Comparison of ENCODE assay signal across 11 cellular contexts in genomic region chr16:88429387-88430184, GRCh38. TPM values are rescaled to one million over a fixed set of nuclear protein-coding genes. Genes with fewer than 3 reads are reported as not detected.
DNase-seq lines count a peak whose midpoint lies in the region; ATAC-seq, FAIRE-seq and TF ChIP-seq lines count a peak whose summit lies in the region.
"Had no signal": no experiment of that assay in that cellular context is flagged by ENCODE, and none has a peak within 500 bp of the region (broad histone marks: within the 10 kb centered on the region; RNA-seq: fewer than 3 reads in every experiment).

No MANE protein-coding gene starts in this region.

- DNase-seq in Caco-2 (no peak), Peyer's patch (no peak), esophagus muscularis mucosa (ENCODE audit: extremely low spot score) (no peak), GM12892 (ENCODE audit: insufficient read length) (no peak), mesothelial cell of epicardium (ENCODE audit: low spot score in 2 of 2, unreplicated experiment in 2 of 2) (no peak)
- DNase-seq in stimulated activated naive CD4-positive, alpha-beta T cell treated with Interleukin-2 at 50 U/mL for 16 hours (lab: John Stamatoyannopoulos, UW): no peak
- DNase-seq: DMS53, NCI-H226, SHP77 treated with DMSO at 0.1 percent for 48 hours had no signal

- no peak overlapping the region for H3K9ac ChIP-seq in skeletal muscle satellite cell (ENCODE audit: low read depth, low read length)

- peaks cover 10% of the 10 kb centered on the region for H3K4me1 ChIP-seq in Caco-2
- H3K4me1 ChIP-seq in Peyer's patch: peaks cover 0 to 27% (median 10%) of the 10 kb centered on the region in 4 donors
- H3K4me1 ChIP-seq in esophagus muscularis mucosa: peaks cover 17 to 34% (median 28%) of the 10 kb centered on the region in 4 donors
- peaks cover 7% of the 10 kb centered on the region for H3K4me1 ChIP-seq in skeletal muscle satellite cell (ENCODE audit: control insufficient read depth, insufficient read depth, low read length)

- TF ChIP-seq POLR2A in Peyer's patch (IDR thresholded peaks at IDR 0.05) (no peak), esophagus muscularis mucosa (IDR thresholded peaks at IDR 0.05; ENCODE audit: low read depth) (no peak), GM12892 (IDR thresholded peaks at IDR 0.05; ENCODE audit: low read depth, low read length) (no peak)

- H3K4me3 Mint-ChIP-seq in Caco-2 (ENCODE audit: unreplicated experiment) (peak overlapping the region; percentile 40), mesothelial cell of epicardium (no peak overlapping the region)

- POLR2A ChIA-PET in Caco-2 (lab: Charles Lee): interaction anchor here (0.6 kb wide), 1 partner anchor 141 kb away, joined by 3 read pairs; the partner anchor contains the start of gene ZC3H18

- CTCF ChIA-PET in Caco-2 (lab: Charles Lee): interaction anchor here (0.6 kb wide), 1 partner anchor 301 kb away, joined by 4 read pairs; no protein-coding TSS in a partner anchor

- no peaks in the 10 kb centered on the region for H3K36me3 Mint-ChIP-seq in Caco-2 (ENCODE audit: insufficient read depth, unreplicated experiment)
- no peaks in the 10 kb centered on the region for H3K36me3 Mint-ChIP-seq in mesothelial cell of epicardium

- TF ChIP-seq CTCF in Caco-2 (IDR thresholded peaks at IDR 0.05; ENCODE audit: insufficient read depth in 1 of 2, low read depth in 1 of 2, low read length in 1 of 2, severe bottlenecking in 1 of 2, unreplicated experiment in 1 of 2): no peak
- TF ChIP-seq CTCF in Peyer's patch (IDR thresholded peaks at IDR 0.05): no peak
- TF ChIP-seq CTCF in esophagus muscularis mucosa (IDR thresholded peaks at IDR 0.05): no peak
- no peak for TF ChIP-seq CTCF in mesothelial cell of epicardium (IDR thresholded peaks at IDR 0.05; ENCODE audit: unreplicated experiment)

- H3K9me3 Mint-ChIP-seq in Caco-2 (ENCODE audit: unreplicated experiment) (no peaks in the 10 kb centered on the region), mesothelial cell of epicardium (no peaks in the 10 kb centered on the region)

- no peak for FAIRE-seq in GM12892 (lab: Jason Lieb, UNC)

- 78% methylated on average over 19 of the region's 48 CpGs for WGBS in esophagus muscularis mucosa

- intact Hi-C loops in Caco-2 (cut with micrococcal nuclease; ENCODE audit: unreplicated experiment): loop anchor here (10.0 kb wide), 1 partner anchor 235 kb away; no protein-coding TSS in a partner anchor
- intact Hi-C loops in esophagus muscularis mucosa (cut with DNase I): loop anchor here (10.0 kb wide), 1 partner anchor 445 kb away; no protein-coding TSS in a partner anchor

- peak overlapping the region; percentile 65 for H3K4me2 ChIP-seq in skeletal muscle satellite cell (ENCODE audit: low read length)

- H3K27ac Mint-ChIP-seq in Caco-2 (ENCODE audit: unreplicated experiment): no peak overlapping the region
- no peak overlapping the region for H3K27ac Mint-ChIP-seq in mesothelial cell of epicardium

- H3K4me3 ChIP-seq in Caco-2 (ENCODE audit: low read depth, low read length) (no peak overlapping the region), Peyer's patch (peak overlapping the region; percentile 42 to 74 (median 52)), esophagus muscularis mucosa (peak overlapping the region; percentile 45 to 62 (median 54)), skeletal muscle satellite cell (ENCODE audit: low read length) (no peak overlapping the region)

- H3K27me3 ChIP-seq in Caco-2 (replicated peaks; ENCODE audit: control insufficient read depth, insufficient read depth, low read length) (peaks cover 2% of the 10 kb centered on the region; the same call in 1 of the 2 replicates), Peyer's patch (no peaks in the 10 kb centered on the region), esophagus muscularis mucosa (peaks cover 0 to 62% (median 6%) of the 10 kb centered on the region in 4 donors), skeletal muscle satellite cell (ENCODE audit: control insufficient read depth, insufficient read depth, low read length) (no peaks in the 10 kb centered on the region)

- H3K36me3 ChIP-seq in Caco-2 (ENCODE audit: control insufficient read depth, insufficient read depth, low read length): no peaks in the 10 kb centered on the region
- H3K36me3 ChIP-seq in Peyer's patch: no peaks in the 10 kb centered on the region
- no peaks in the 10 kb centered on the region for H3K36me3 ChIP-seq in esophagus muscularis mucosa
- peaks cover 3% of the 10 kb centered on the region for H3K36me3 ChIP-seq in skeletal muscle satellite cell (ENCODE audit: insufficient read depth, low read length)

- H3K27me3 Mint-ChIP-seq in Caco-2 (ENCODE audit: insufficient read depth, unreplicated experiment) (peaks cover 9% of the 10 kb centered on the region), mesothelial cell of epicardium (ENCODE audit: low read depth) (peaks cover 6% of the 10 kb centered on the region)

- H3K9me3 ChIP-seq in Caco-2 (no peaks in the 10 kb centered on the region), Peyer's patch (no peaks in the 10 kb centered on the region), esophagus muscularis mucosa (no peaks in the 10 kb centered on the region), skeletal muscle satellite cell (replicated peaks; ENCODE audit: low read length) (no peaks in the 10 kb centered on the region)

- ATAC-seq in HG02970 (IDR thresholded peaks at IDR 0.05; ENCODE audit: low FRiP score, unreplicated experiment): no peak

- H3K4me1 Mint-ChIP-seq in Caco-2 (ENCODE audit: low read depth, unreplicated experiment): no peaks in the 10 kb centered on the region
- peaks cover 5% of the 10 kb centered on the region for H3K4me1 Mint-ChIP-seq in mesothelial cell of epicardium

- H3K27ac ChIP-seq in Peyer's patch (peak overlapping the region in 1 of 4 donors; percentile 82), esophagus muscularis mucosa (replicated peaks in 1 of 4) (peak overlapping the region in 1 of 4 donors; percentile 32)

- no peak for TF ChIP-seq EP300 in esophagus muscularis mucosa (IDR thresholded peaks at IDR 0.05)

- no TSS peak for BruUV-seq in Caco-2 (replicated peaks; lab: Mats Ljungman, UMichigan)

RNA-seq across cellular contexts. Expression of gene ZFPM1, which starts 23.5 kb away (rescaled TPM):
- total RNA-seq in Caco-2 (2022) (24.1 and 25.9 TPM in 2 replicates), Peyer's patch (1 to 10 TPM; 3.0 to 7.9 (median 4.9) TPM), esophagus muscularis mucosa (1 to 10 TPM in 2 of 4 donors, under 1 TPM in 2; 0.42 to 1.4 (median 1.0) TPM), mesothelial cell of epicardium (51.1 to 56.2 TPM (median 52.6 TPM) in 3 replicates)
- total RNA-seq in skeletal muscle satellite cell (2012; rRNA removed): 1.3 and 1.5 TPM in 2 replicates
- 0.25 TPM for polyA plus RNA-seq in GM12892 (2012; ENCODE audit: missing spikeins)

RNA-seq across cellular contexts. Expression of gene ZNF469, which starts 46.8 kb away (rescaled TPM):
- 0.07 and 0.12 TPM in 2 replicates for total RNA-seq in Caco-2 (2022)
- total RNA-seq in Peyer's patch: 1 to 10 TPM in 1 of 4 donors, under 1 TPM in 3; 0.18 to 1.7 (median 0.64) TPM
- total RNA-seq in esophagus muscularis mucosa: 1 to 10 TPM; 1.2 to 3.7 (median 2.2) TPM
- total RNA-seq in skeletal muscle satellite cell (2012; rRNA removed): 3.8 and 5.2 TPM in 2 replicates
- 0.06 TPM for polyA plus RNA-seq in GM12892 (2012; ENCODE audit: missing spikeins)
- 26.8 to 28.7 TPM (median 27.9 TPM) in 3 replicates for total RNA-seq in mesothelial cell of epicardium

Comparison
In these comparisons a context has a peak if more than half of its experiments do, and no peak if none do; other contexts are left out.
1. H3K4me3 ChIP-seq: peak in Peyer's patch (4 of 4) and esophagus muscularis mucosa (4 of 4); none in Caco-2 (single experiment) and skeletal muscle satellite cell (single experiment).